In genomic region chr3:9749663-9750555, GRCh38 we compare ENCODE assay signal across 8 cellular contexts. TPM values are rescaled to one million over a fixed set of nuclear protein-coding genes. Genes with fewer than 3 reads are reported as not detected.
DNase-seq lines count a peak whose midpoint lies in the region; ATAC-seq and TF ChIP-seq lines count a peak whose summit lies in the region.

Gene OGG1 (plus strand): TSS chr3:9749952. CDS start chr3:9750287, 335 bp downstream.

- H3K36me3 ChIP-seq in WERI-Rb-1 (peaks cover 67% of the 10 kb centered on the region), mammary epithelial cell (ENCODE audit: insufficient read depth, low read length) (peaks cover 28% of the 10 kb centered on the region), smooth muscle cell (ENCODE audit: low read depth) (no peaks in the 10 kb centered on the region)

- TF ChIP-seq CTCF in WERI-Rb-1 (IDR thresholded peaks at IDR 0.05; ENCODE audit: low read depth, low read length) (no peak), mammary epithelial cell (conservative IDR thresholded peaks at IDR 0.05 in 1 of 2, IDR thresholded peaks at IDR 0.05 in 1 of 2; ENCODE audit: extremely low read depth in 1 of 2, insufficient read depth in 1 of 2, low read depth in 1 of 2, low read length in 2 of 2) (no peak), smooth muscle cell (IDR thresholded peaks at IDR 0.05; ENCODE audit: borderline replicate concordance, insufficient read depth, poor library complexity, severe bottlenecking) (no peak)

- H3K4me3 ChIP-seq in WERI-Rb-1 (ENCODE audit: low read depth, low read length), result peak within 1 kb of the TSS; percentile 90
- peak within 1 kb of the TSS; percentile 66 to 77 (median 69) for H3K4me3 ChIP-seq in mammary epithelial cell (replicated peaks in 1 of 3; ENCODE audit: insufficient read depth in 1 of 3, low read depth in 2 of 3, low read length in 3 of 3)
- H3K4me3 ChIP-seq in smooth muscle cell, result peak within 1 kb of the TSS; percentile 62

- dilution Hi-C loops in mammary epithelial cell (cut with HindIII; ENCODE audit: low sequenced_read_pairs), result no loop called here

- no peaks in the 10 kb centered on the region for H3K9me3 ChIP-seq in WERI-Rb-1 (ENCODE audit: severe bottlenecking)
- no peaks in the 10 kb centered on the region for H3K9me3 ChIP-seq in mammary epithelial cell (replicated peaks; ENCODE audit: insufficient read depth, low read length)
- H3K9me3 ChIP-seq in smooth muscle cell (replicated peaks; ENCODE audit: low read depth), result no peaks in the 10 kb centered on the region

- H3K9ac ChIP-seq in mammary epithelial cell (ENCODE audit: insufficient read depth, low read length) (peak within 1 kb of the TSS; percentile 53), smooth muscle cell (ENCODE audit: low read depth) (peak within 1 kb of the TSS; percentile 33)

- CTCF ChIA-PET in mammary epithelial cell (lab: Charles Lee; ENCODE audit: low non-redundant PET), result interaction anchor here (0.6 kb wide), 1 partner anchor 148 kb away, joined by 3 read pairs; no protein-coding TSS in a partner anchor

- DNase-seq in ACHN (peak; percentile 97), NCI-H2227 (lab: John Stamatoyannopoulos, UW; ENCODE audit: unreplicated experiment) (peak; percentile 96), WERI-Rb-1 (peak; percentile 98), mammary epithelial cell (peak; percentile 98), iPS-NIHi11 (ENCODE audit: low spot score) (peak; percentile 97), smooth muscle cell (lab: John Stamatoyannopoulos, UW; ENCODE audit: unreplicated experiment) (peak; percentile 95)

- H3F3A ChIP-seq in smooth muscle cell (ENCODE audit: low read depth), result peaks cover 28% of the 10 kb centered on the region

- H3K27me3 ChIP-seq in WERI-Rb-1 (ENCODE audit: insufficient read depth, low read depth, severe bottlenecking) (no peaks in the 10 kb centered on the region), mammary epithelial cell (ENCODE audit: insufficient read depth, low read length) (no peaks in the 10 kb centered on the region), smooth muscle cell (ENCODE audit: low read depth) (no peaks in the 10 kb centered on the region)

- intact Hi-C loops in mammary epithelial cell (cut with micrococcal nuclease), result loop anchor here (1.0 to 2.0 kb wide), 2 partner anchors 19 to 43 kb away; partner anchors contain the start of genes ARPC4 and BRPF1

- no TSS peak for BruUV-seq in mammary epithelial cell (replicated peaks; lab: Mats Ljungman, UMichigan)

- peaks cover 12% of the 10 kb centered on the region for H3K79me2 ChIP-seq in mammary epithelial cell (ENCODE audit: insufficient read depth, low read length)
- H3K79me2 ChIP-seq in smooth muscle cell (ENCODE audit: low read depth), result peaks cover 7% of the 10 kb centered on the region

- H2AFZ ChIP-seq in mammary epithelial cell (ENCODE audit: low read depth, low read length), result peak within 1 kb of the TSS; percentile 95
- peak within 1 kb of the TSS; percentile 60 for H2AFZ ChIP-seq in smooth muscle cell (ENCODE audit: low read depth)

- H3K27ac ChIP-seq in WERI-Rb-1 (peak within 1 kb of the TSS; percentile 83), mammary epithelial cell (ENCODE audit: insufficient read depth, low read depth, low read length) (peak within 1 kb of the TSS; percentile 45), smooth muscle cell (ENCODE audit: low read depth) (peak within 1 kb of the TSS; percentile 63)

- H4K20me1 ChIP-seq in mammary epithelial cell (ENCODE audit: insufficient read depth, low read length) (no peaks in the 10 kb centered on the region), smooth muscle cell (ENCODE audit: low read depth) (no peaks in the 10 kb centered on the region)

- 0% methylated on average over 22 of the region's 58 CpGs for WGBS in mammary epithelial cell (ENCODE audit: low coverage, missing lambda C conversion rate)
- WGBS in smooth muscle cell (ENCODE audit: low lambda C conversion rate), result under 1% methylated on average over 57 of the region's 58 CpGs

- ATAC-seq in GM18873 (IDR thresholded peaks at IDR 0.05; ENCODE audit: low FRiP score, unreplicated experiment), result peak; percentile 72
- ATAC-seq in HG03139 (IDR thresholded peaks at IDR 0.05; ENCODE audit: unreplicated experiment), result peak; percentile 88

- H3K4me2 ChIP-seq in mammary epithelial cell (ENCODE audit: insufficient read depth, low read depth, low read length) (peak within 1 kb of the TSS; percentile 93), smooth muscle cell (peak within 1 kb of the TSS; percentile 83)

- in situ Hi-C loops in ACHN (cut with HindIII; ENCODE audit: low pct_ligation_motif_present, low pct_unique_long_range_greater_than_20kb, low sequenced_read_pairs) (no loop called here), mammary epithelial cell (cut with MboI; ENCODE audit: low sequenced_read_pairs in 2 of 2) (no loop called here)

- peaks cover 20% of the 10 kb centered on the region for H3K4me1 ChIP-seq in mammary epithelial cell (ENCODE audit: insufficient read depth, low read length)
- peaks cover 10% of the 10 kb centered on the region for H3K4me1 ChIP-seq in smooth muscle cell (ENCODE audit: low read depth)

RNA-seq across cellular contexts. Expression of gene OGG1, which starts in this region (rescaled TPM):
- total RNA-seq in mammary epithelial cell (10 to 100 TPM; 17.5 to 19.2 TPM), smooth muscle cell (13.4 and 16.0 TPM in 2 replicates)
- polyA plus RNA-seq in mammary epithelial cell (18.0 TPM), smooth muscle cell (22.3 and 24.6 TPM in 2 replicates)
- 14.3 TPM for polyA minus RNA-seq in mammary epithelial cell

Comparison
In these comparisons a context has a peak if more than half of its experiments do, and no peak if none do; other contexts are left out.
1. Peak in every context shown above with its lines: DNase-seq, ATAC-seq, H3K4me3 ChIP-seq and H3K27ac ChIP-seq.